Comparison of ENCODE assay signal across 13 cellular contexts in genomic region chr3:155495387-155495786, GRCh38.
DNase-seq lines count a peak whose midpoint lies in the region; ATAC-seq and TF ChIP-seq lines count a peak whose summit lies in the region.
"Had no signal": no experiment of that assay in that cellular context is flagged by ENCODE, and none has a peak within 500 bp of the region (broad histone marks: within the 10 kb centered on the region; RNA-seq: fewer than 3 reads in every experiment).

No MANE protein-coding gene starts in this region.

- ATAC-seq in GM18519 (IDR thresholded peaks at IDR 0.05; ENCODE audit: low FRiP score, unreplicated experiment) (peak; percentile 85), GM21528 (IDR thresholded peaks at IDR 0.05; ENCODE audit: low FRiP score, unreplicated experiment) (peak; percentile 66), HG03135 (IDR thresholded peaks at IDR 0.05; ENCODE audit: unreplicated experiment) (peak; percentile 87)
- ATAC-seq: CD8-positive, alpha-beta T cell had no signal

- H3K4me3 ChIP-seq in fibroblast of mammary gland (ENCODE audit: control insufficient read depth, low read depth, low read length): no peak overlapping the region

- no peak for TF ChIP-seq CTCF in fibroblast of mammary gland (conservative IDR thresholded peaks at IDR 0.05; ENCODE audit: control insufficient read depth, insufficient read depth, low read depth, low read length)

- DNase-seq in fibroblast of mammary gland (ENCODE audit: low read depth) (peak; percentile 47), nucleus accumbens (lab: John Stamatoyannopoulos, UW) (no peak), A172 (ENCODE audit: low spot score) (no peak), NCI-H226 (no peak)
- DNase-seq in activated CD8-positive, alpha-beta memory T cell treated with anti-CD3 and anti-CD28 coated beads for 24 hours: no peak
- DNase-seq: activated CD4-positive, alpha-beta T cell treated with anti-CD3 and anti-CD28 coated beads, Interleukin-2, amount 50 U/mL, for 1 hour; CD8-positive, alpha-beta T cell; NCI-H345; SK-N-SH; trophoblast cell had no signal
